Comparison of ENCODE assay signal across 8 cellular contexts in genomic region chr12:127280393-127281275, GRCh38.
DNase-seq lines count a peak whose midpoint lies in the region; ATAC-seq and TF ChIP-seq lines count a peak whose summit lies in the region.

No MANE protein-coding gene starts in this region.

- H3K27me3 Mint-ChIP-seq in HFFc6 (ENCODE audit: insufficient read depth) = peaks cover 1% of the 10 kb centered on the region

- intact Hi-C loops in left colon (cut with DNase I, micrococcal nuclease) = no loop called here

- peak; percentile 90 for ATAC-seq in left colon

- no peak overlapping the region for H3K4me3 ChIP-seq in astrocyte of the spinal cord (ENCODE audit: low read depth, low read length)

- DNase-seq in ELF-1 (ENCODE audit: low read depth, low spot score) (peak; percentile 72), HFFc6 (no peak), T-helper 1 cell (peak in 4 of 5 donors; percentile 14 to 46 (median 24)), astrocyte of the spinal cord (ENCODE audit: low read depth, low spot score) (no peak), left colon (peak in 1 of 2 donors; percentile 77), DMS153 (lab: John Stamatoyannopoulos, UW) (no peak), NOMO-1 (lab: John Stamatoyannopoulos, UW; ENCODE audit: unreplicated experiment in 2 of 2) (no peak)
- DNase-seq in stimulated activated CD8-positive, alpha-beta memory T cell treated with anti-CD3 and anti-CD28 coated beads, Interleukin-15, amount 100 ng/mL, for 1 hour (ENCODE audit: low read depth) = peak; percentile 15

- peak; percentile 78 for TF ChIP-seq CTCF in HFFc6 (IDR thresholded peaks at IDR 0.05)
- TF ChIP-seq CTCF in astrocyte of the spinal cord (IDR thresholded peaks at IDR 0.05; ENCODE audit: low read depth, low read length) = peak; percentile 81

- H3K4me1 Mint-ChIP-seq in HFFc6 (ENCODE audit: low read depth) = peaks cover 55% of the 10 kb centered on the region

- no peak overlapping the region for H3K4me3 Mint-ChIP-seq in HFFc6

- H3K27ac Mint-ChIP-seq in HFFc6 = no peak overlapping the region

- no peaks in the 10 kb centered on the region for H3K9me3 Mint-ChIP-seq in HFFc6

- no peaks in the 10 kb centered on the region; the same call in 1 of the 2 replicates for H3K36me3 Mint-ChIP-seq in HFFc6 (ENCODE audit: low read depth)

- in situ Hi-C loops in astrocyte of the spinal cord (cut with HindIII; ENCODE audit: low sequenced_read_pairs) = no loop called here

Comparison
In these comparisons a context has a peak if more than half of its experiments do, and no peak if none do; other contexts are left out.
1. DNase-seq: peak in ELF-1 (single experiment), T-helper 1 cell (4 of 5) and stimulated activated CD8-positive, alpha-beta memory T cell treated with anti-CD3 and anti-CD28 coated beads, Interleukin-15, amount 100 ng/mL, for 1 hour (single experiment); none in HFFc6 (single experiment), astrocyte of the spinal cord (single experiment), DMS153 (single experiment) and NOMO-1 (0 of 2).